ENCODE assay signal across 8 cellular contexts in the genomic region with DNA sequence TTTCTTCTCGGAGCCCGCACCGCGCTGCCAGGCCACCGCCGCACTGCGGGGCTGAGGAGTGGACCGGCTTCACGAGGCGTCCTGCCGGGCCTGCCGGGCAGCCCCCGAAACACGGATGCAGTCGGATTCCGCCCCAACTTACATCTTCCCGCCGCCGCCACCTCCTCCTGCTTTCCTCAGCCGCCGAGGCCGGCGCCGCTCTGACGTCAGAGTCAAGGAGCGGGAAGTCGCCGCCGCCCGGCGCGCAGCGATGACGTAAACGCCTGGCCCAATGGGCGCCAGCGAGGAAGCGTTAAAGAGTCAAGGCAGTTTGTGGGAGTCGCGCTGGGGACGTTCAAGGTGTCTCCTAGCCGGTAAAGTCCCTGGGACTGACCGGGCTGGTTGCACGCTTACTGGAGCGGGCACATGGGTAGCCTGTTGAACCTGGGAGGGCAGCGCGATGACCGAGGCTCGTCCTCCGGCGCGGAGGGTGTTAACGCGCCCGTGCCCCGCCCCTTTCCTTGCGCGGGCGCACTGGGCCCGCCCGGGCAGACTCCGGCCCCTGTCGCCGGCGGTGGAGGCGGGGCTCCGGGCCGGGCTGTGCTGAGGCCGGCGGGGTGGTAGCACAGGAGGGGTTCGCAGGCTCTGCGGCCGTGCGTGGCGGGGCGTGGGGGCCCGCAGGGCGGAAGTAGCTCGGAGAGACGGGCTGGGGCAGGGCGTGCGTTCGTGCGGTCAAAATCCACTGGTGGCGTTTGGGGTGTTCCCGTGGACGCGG. TPM values are rescaled to one million over a fixed set of nuclear protein-coding genes. Genes with fewer than 3 reads are reported as not detected.
DNase-seq lines count a peak whose midpoint lies in the region; ATAC-seq lines count a peak whose summit lies in the region.

A gene with protein sequence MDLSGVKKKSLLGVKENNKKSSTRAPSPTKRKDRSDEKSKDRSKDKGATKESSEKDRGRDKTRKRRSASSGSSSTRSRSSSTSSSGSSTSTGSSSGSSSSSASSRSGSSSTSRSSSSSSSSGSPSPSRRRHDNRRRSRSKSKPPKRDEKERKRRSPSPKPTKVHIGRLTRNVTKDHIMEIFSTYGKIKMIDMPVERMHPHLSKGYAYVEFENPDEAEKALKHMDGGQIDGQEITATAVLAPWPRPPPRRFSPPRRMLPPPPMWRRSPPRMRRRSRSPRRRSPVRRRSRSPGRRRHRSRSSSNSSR (minus strand): TSS at position 214 of the 754 bp plus-strand sequence. CDS start 3,483 bp downstream, outside the sequence.

- H3K27me3 Mint-ChIP-seq in effector memory CD8-positive, alpha-beta T cell: no peaks in the 10 kb centered on the region
- H3K27me3 Mint-ChIP-seq in memory B cell: no peaks in the 10 kb centered on the region

- CTCF ChIA-PET in activated CD8-positive, alpha-beta memory T cell treated with anti-CD3 and anti-CD28 coated beads for 36 hours (lab: Charles Lee): interaction anchor here (3.5 kb wide), 1 partner anchor 17 kb away, joined by 15 read pairs; a partner anchor contains a TSS

- H3K9me3 Mint-ChIP-seq in effector memory CD8-positive, alpha-beta T cell: no peaks in the 10 kb centered on the region
- no peaks in the 10 kb centered on the region for H3K9me3 Mint-ChIP-seq in memory B cell

- peaks cover 23 to 36% of the 10 kb centered on the region in 2 donors for H3K4me1 Mint-ChIP-seq in effector memory CD8-positive, alpha-beta T cell (ENCODE audit: low read depth in 2 of 2)
- peaks cover 18% of the 10 kb centered on the region for H3K4me1 Mint-ChIP-seq in memory B cell

- POLR2A ChIA-PET in activated CD8-positive, alpha-beta memory T cell treated with anti-CD3 and anti-CD28 coated beads for 36 hours (lab: Charles Lee): interaction anchor here (0.8 to 2.6 kb wide), 3 partner anchors 14 to 113 kb away, joined by 3 to 6 read pairs (median 4); a partner anchor contains a TSS

- H3K27ac Mint-ChIP-seq in effector memory CD8-positive, alpha-beta T cell: peak within 1 kb of the TSS; percentile 98 to 99
- peak within 1 kb of the TSS; percentile 99 for H3K27ac Mint-ChIP-seq in memory B cell

- DNase-seq in COLO668 (lab: John Stamatoyannopoulos, UW; ENCODE audit: unreplicated experiment) (peak; percentile 97), HS-5 (ENCODE audit: low read depth) (peak; percentile 84), NK-92 (lab: John Stamatoyannopoulos, UW; ENCODE audit: unreplicated experiment) (peak; percentile 72), memory B cell (ENCODE audit: low spot score in 2 of 2) (peak; percentile 94 to 99)
- peak; percentile 94 to 96 (median 96) for DNase-seq in effector memory CD8-positive, alpha-beta T cell
- DNase-seq in stimulated activated CD8-positive, alpha-beta memory T cell treated with anti-CD3 and anti-CD28 coated beads, Interleukin-12 subunit alpha, Interleukin-12 subunit beta, amount 100 ng/mL, for 1 hour (ENCODE audit: low read depth): peak; percentile 95

- ATAC-seq in GM19468 (IDR thresholded peaks at IDR 0.05; ENCODE audit: extremely low read depth, unreplicated experiment) (peak; percentile 76), memory B cell (ENCODE audit: low read depth) (peak; percentile 87)
- peak; percentile 85 for ATAC-seq in effector memory CD8-positive, alpha-beta T cell (replicated peaks)

- H3K36me3 Mint-ChIP-seq in effector memory CD8-positive, alpha-beta T cell (ENCODE audit: insufficient read depth): peaks cover 45% of the 10 kb centered on the region
- H3K36me3 Mint-ChIP-seq in memory B cell: peaks cover 1% of the 10 kb centered on the region

- H3K4me3 Mint-ChIP-seq in effector memory CD8-positive, alpha-beta T cell: peak within 1 kb of the TSS; percentile 97
- H3K4me3 Mint-ChIP-seq in memory B cell: peak within 1 kb of the TSS; percentile 94

RNA-seq across cellular contexts. Expression of the gene that starts here (rescaled TPM):
- total RNA-seq in activated CD8-positive, alpha-beta memory T cell treated with anti-CD3 and anti-CD28 coated beads for 36 hours: 100 to 1,000 TPM; 370 to 387 TPM

Comparison
In these comparisons a context has a peak if more than half of its experiments do, and no peak if none do; other contexts are left out.
1. Peak in every context shown above with its lines: DNase-seq and ATAC-seq.